Comparison of ENCODE assay signal across 8 cellular contexts in genomic region chr17:30906101-30906911, GRCh38. TPM values are rescaled to one million over a fixed set of nuclear protein-coding genes. Genes with fewer than 3 reads are reported as not detected.
A peak's percentile ranks its signal among the peaks of the same experiment; 100 is the strongest.
DNase-seq lines count a peak whose midpoint lies in the region; ATAC-seq, FAIRE-seq and TF ChIP-seq lines count a peak whose summit lies in the region.

TEFM (minus strand) TSS chr17:30906238; CDS start chr17:30906198, 40 bp downstream.

- H3K27ac Mint-ChIP-seq in Caco-2 (ENCODE audit: unreplicated experiment) = peak within 1 kb of the TSS; percentile 81

- peaks cover 39% of the 10 kb centered on the region for H3K79me2 ChIP-seq in OCI-LY3 (ENCODE audit: low read length)
- H3K79me2 ChIP-seq in endothelial cell of umbilical vein (ENCODE audit: control insufficient read depth, insufficient read depth, low read length) = peaks cover 14% of the 10 kb centered on the region

- H3K4me1 ChIP-seq in Caco-2 (no peaks in the 10 kb centered on the region), HUES48 (ENCODE audit: control insufficient read depth, insufficient read depth, low read length) (no peaks in the 10 kb centered on the region), OCI-LY3 (ENCODE audit: low read length) (peaks cover 28% of the 10 kb centered on the region), endothelial cell of umbilical vein (ENCODE audit: control insufficient read depth, extremely low read depth, insufficient read depth, low read length) (peaks cover 6% of the 10 kb centered on the region)

- peak within 1 kb of the TSS; percentile 82 for H3K27ac ChIP-seq in HUES48 (ENCODE audit: low read depth, low read length)
- peak within 1 kb of the TSS; percentile 63 for H3K27ac ChIP-seq in OCI-LY3 (ENCODE audit: low read length)
- H3K27ac ChIP-seq in endothelial cell of umbilical vein (ENCODE audit: insufficient read depth, low read depth, low read length) = peak within 1 kb of the TSS; percentile 68

- H2AFZ ChIP-seq in OCI-LY3 (ENCODE audit: low read depth, low read length) = peak within 1 kb of the TSS; percentile 97
- H2AFZ ChIP-seq in endothelial cell of umbilical vein (ENCODE audit: low read depth, low read length) = peak within 1 kb of the TSS; percentile 89

- H3K27me3 ChIP-seq in Caco-2 (replicated peaks; ENCODE audit: control insufficient read depth, insufficient read depth, low read length) (no peaks in the 10 kb centered on the region), HUES48 (ENCODE audit: control insufficient read depth, insufficient read depth, low read length) (no peaks in the 10 kb centered on the region), OCI-LY3 (ENCODE audit: low read depth, low read length) (no peaks in the 10 kb centered on the region), endothelial cell of umbilical vein (ENCODE audit: control insufficient read depth in 2 of 2, insufficient read depth in 2 of 2, low read length in 2 of 2) (no peaks in the 10 kb centered on the region)

- H3K4me2 ChIP-seq in OCI-LY3 (ENCODE audit: low read length) = peak within 1 kb of the TSS; percentile 94
- peak within 1 kb of the TSS; percentile 88 for H3K4me2 ChIP-seq in endothelial cell of umbilical vein (ENCODE audit: insufficient read depth, low read length)

- intact Hi-C loops in Caco-2 (cut with micrococcal nuclease; ENCODE audit: unreplicated experiment) = loop anchor here (10.0 kb wide), 1 partner anchor 308 kb away; no protein-coding TSS in a partner anchor
- intact Hi-C loops in endothelial cell of umbilical vein (cut with micrococcal nuclease) = loop anchor here (1.0 to 10.0 kb wide), 3 partner anchors 64 to 468 kb away; partner anchors contain the start of gene RNF135

- H3K27me3 Mint-ChIP-seq in Caco-2 (ENCODE audit: insufficient read depth, unreplicated experiment) = no peaks in the 10 kb centered on the region

- H4K20me1 ChIP-seq in OCI-LY3 (ENCODE audit: insufficient read depth, low read length) (no peaks in the 10 kb centered on the region), endothelial cell of umbilical vein (replicated peaks; ENCODE audit: control insufficient read depth, extremely low read depth, insufficient read depth, low read length) (no peaks in the 10 kb centered on the region)

- no peaks in the 10 kb centered on the region for H3K9me1 ChIP-seq in endothelial cell of umbilical vein (replicated peaks; ENCODE audit: control insufficient read depth, extremely low read depth, insufficient read depth, low read length)

- POLR2A ChIA-PET in Caco-2 (lab: Charles Lee) (interaction anchor here (0.5 kb wide), 1 partner anchor 82 kb away, joined by 3 read pairs; the partner anchor contains the start of gene CRLF3), endothelial cell of umbilical vein (lab: Charles Lee) (no interaction called here)

- peak; percentile 15 for FAIRE-seq in endothelial cell of umbilical vein (lab: Jason Lieb, UNC)

- H3K36me3 Mint-ChIP-seq in Caco-2 (ENCODE audit: insufficient read depth, unreplicated experiment) = peaks cover 8% of the 10 kb centered on the region

- H3K4me1 Mint-ChIP-seq in Caco-2 (ENCODE audit: low read depth, unreplicated experiment) = peaks cover 14% of the 10 kb centered on the region

- DNase-seq in Caco-2 (peak; percentile 92 to 95), activated T-cell treated with anti-CD3 and anti-CD28 coated beads for 1 hour (ENCODE audit: low read depth) (peak; percentile 78), endothelial cell of umbilical vein (ENCODE audit: low read depth, low spot score) (peak; percentile 92), midbrain (lab: John Stamatoyannopoulos, UW) (peak; percentile 88)
- DNase-seq in stimulated activated CD8-positive, alpha-beta memory T cell treated with anti-CD3 and anti-CD28 coated beads, Interleukin-15, amount 100 ng/mL, for 48 hours (ENCODE audit: low read depth in 2 of 2) = peak; percentile 83 to 84

- H3K9ac ChIP-seq in HUES48 (ENCODE audit: low read depth, low read length) = peak within 1 kb of the TSS; percentile 73
- H3K9ac ChIP-seq in OCI-LY3 (ENCODE audit: low read length) = peak within 1 kb of the TSS; percentile 94
- peak within 1 kb of the TSS; percentile 80 for H3K9ac ChIP-seq in endothelial cell of umbilical vein (replicated peaks; ENCODE audit: extremely low read depth, insufficient read depth, low read length)

- peak; percentile 84 for ATAC-seq in GM21390 (IDR thresholded peaks at IDR 0.05; ENCODE audit: unreplicated experiment)

- H3K9me3 ChIP-seq in Caco-2 (no peaks in the 10 kb centered on the region), HUES48 (ENCODE audit: control insufficient read depth, insufficient read depth, low read length) (no peaks in the 10 kb centered on the region), OCI-LY3 (ENCODE audit: insufficient read depth, low read length) (no peaks in the 10 kb centered on the region), endothelial cell of umbilical vein (replicated peaks; ENCODE audit: control insufficient read depth, insufficient read depth, low read length) (no peaks in the 10 kb centered on the region)

- H3K36me3 ChIP-seq in Caco-2 (ENCODE audit: control insufficient read depth, insufficient read depth, low read length) (no peaks in the 10 kb centered on the region), HUES48 (ENCODE audit: control insufficient read depth, insufficient read depth, low read length) (peaks cover 20% of the 10 kb centered on the region), OCI-LY3 (replicated peaks; ENCODE audit: low read depth, low read length) (peaks cover 11% of the 10 kb centered on the region), endothelial cell of umbilical vein (ENCODE audit: control insufficient read depth in 2 of 2, extremely low read depth in 1 of 2, insufficient read depth in 2 of 2, low read length in 2 of 2) (no peaks in the 10 kb centered on the region)

- BruUV-seq in Caco-2 (replicated peaks; lab: Mats Ljungman, UMichigan) (no TSS peak), endothelial cell of umbilical vein (replicated peaks; lab: Mats Ljungman, UMichigan) (TSS peak; percentile 88)

- TF ChIP-seq CTCF in Caco-2 (IDR thresholded peaks at IDR 0.05; ENCODE audit: insufficient read depth in 1 of 2, low read depth in 1 of 2, low read length in 1 of 2, severe bottlenecking in 1 of 2, unreplicated experiment in 1 of 2) (no peak), OCI-LY3 (IDR thresholded peaks at IDR 0.05; ENCODE audit: low read depth, low read length) (no peak), endothelial cell of umbilical vein (IDR thresholded peaks at IDR 0.05; ENCODE audit: extremely low read depth in 1 of 2, insufficient read depth in 1 of 2, low read depth in 1 of 2, low read length in 2 of 2) (no peak)

- no peaks in the 10 kb centered on the region for H3K9me3 Mint-ChIP-seq in Caco-2 (ENCODE audit: unreplicated experiment)

- peak; percentile 84 for TF ChIP-seq POLR2A in endothelial cell of umbilical vein (IDR thresholded peaks at IDR 0.05; ENCODE audit: low read depth, low read length)

- dilution Hi-C loops in endothelial cell of umbilical vein (cut with MboI; ENCODE audit: extremely low pct_ligation_motif_present, low sequenced_read_pairs) = no loop called here

- H3K4me3 ChIP-seq in Caco-2 (ENCODE audit: low read depth, low read length) = peak within 1 kb of the TSS; percentile 77
- peak within 1 kb of the TSS; percentile 86 for H3K4me3 ChIP-seq in HUES48 (ENCODE audit: low read depth, low read length)
- H3K4me3 ChIP-seq in OCI-LY3 (ENCODE audit: low read length) = peak within 1 kb of the TSS; percentile 95
- H3K4me3 ChIP-seq in endothelial cell of umbilical vein (replicated peaks in 1 of 3; ENCODE audit: insufficient read depth in 1 of 3, low read depth in 1 of 3, low read length in 3 of 3) = peak within 1 kb of the TSS; percentile 22 to 85 (median 65)

- CTCF ChIA-PET in Caco-2 (lab: Charles Lee) = interaction anchor here (0.6 kb wide), 1 partner anchor 75 kb away, joined by 3 read pairs; no protein-coding TSS in a partner anchor
- CTCF ChIA-PET in endothelial cell of umbilical vein (lab: Charles Lee) = interaction anchor here (0.7 to 1.0 kb wide), 3 partner anchors 10 to 65 kb away, joined by 3 to 4 read pairs (median 3); partner anchors contain the start of gene RNF135

- H3K4me3 Mint-ChIP-seq in Caco-2 (ENCODE audit: unreplicated experiment) = peak within 1 kb of the TSS; percentile 82

TF ChIP-seq in endothelial cell of umbilical vein, 7 proteins besides CTCF, POLR2A, EP300 and RAD21:
- TF ChIP-seq POLR2AphosphoS5 (IDR thresholded peaks at IDR 0.05; ENCODE audit: insufficient read depth, low read depth, low read length) = peak; percentile 97
- no peak for TF ChIP-seq MYC (IDR thresholded peaks at IDR 0.05; ENCODE audit: low read depth, low read length)

RNA-seq across cellular contexts. Expression of gene TEFM, which starts in this region (rescaled TPM):
- total RNA-seq in Caco-2 (2022) (16.8 and 18.7 TPM in 2 replicates), endothelial cell of umbilical vein (12.0 and 12.7 TPM in 2 replicates)
- polyA plus RNA-seq in endothelial cell of umbilical vein = 3.7 and 4.8 TPM in 2 replicates
- polyA plus RNA-seq in endothelial cell of umbilical vein (2011; cell fraction: cytosol; rRNA removed) = 5.9 and 6.1 TPM in 2 replicates
- 8.2 and 8.7 TPM in 2 replicates for polyA plus RNA-seq in endothelial cell of umbilical vein (2011; cell fraction: nucleus; rRNA removed)
- 14.4 and 16.7 TPM in 2 replicates for polyA plus RNA-seq in endothelial cell of umbilical vein (2012)
- 5.5 and 6.7 TPM in 2 replicates for polyA minus RNA-seq in endothelial cell of umbilical vein
- polyA minus RNA-seq in endothelial cell of umbilical vein (2011; cell fraction: cytosol; rRNA and poly(A)+ RNA removed) = 5.9 TPM
- 8.2 and 9.2 TPM in 2 replicates for polyA minus RNA-seq in endothelial cell of umbilical vein (2011; cell fraction: nucleus; rRNA and poly(A)+ RNA removed)

Comparison
In these comparisons a context has a peak if more than half of its experiments do, and no peak if none do; other contexts are left out.
1. Peak in every context shown above with its lines: DNase-seq, ATAC-seq, H3K4me3 ChIP-seq and H3K27ac ChIP-seq.